ENCODE assay signal across 8 cellular contexts in the genomic region with DNA sequence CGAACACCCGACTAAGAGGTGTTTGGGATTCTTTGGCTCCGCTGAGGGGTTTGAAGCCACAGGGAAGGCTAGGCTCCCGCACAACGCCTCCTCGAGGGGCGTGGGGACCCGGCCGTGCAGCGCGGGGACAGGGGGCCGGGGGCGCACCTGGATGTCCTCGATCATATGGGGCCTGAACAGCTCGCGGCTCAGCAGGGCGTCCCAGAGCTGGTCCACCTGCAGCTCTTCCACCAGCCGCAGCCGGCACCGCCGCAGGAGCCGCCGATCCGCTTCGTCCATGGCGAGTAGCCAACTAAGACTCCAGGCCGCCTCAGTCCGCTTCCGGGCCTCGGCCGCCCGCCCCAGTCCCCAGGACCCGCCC. TPM values are rescaled to one million over a fixed set of nuclear protein-coding genes. Genes with fewer than 3 reads are reported as not detected.
DNase-seq lines count a peak whose midpoint lies in the region; ATAC-seq and TF ChIP-seq lines count a peak whose summit lies in the region.

A gene (minus strand): TSS at position 294 of the 361 bp plus-strand sequence. CDS start 15 bp downstream, at position 279.

- H3K4me3 Mint-ChIP-seq in activated naive CD8-positive, alpha-beta T cell, result peak within 1 kb of the TSS; percentile 95
- H3K4me3 Mint-ChIP-seq in stimulated activated memory B cell treated with anti-CD40 and anti-IgM and Interleukin-4, amounts not matched to agents 10 μg/mL and 1 μg/mL and 100 μg/mL, for 72 hours, result peak within 1 kb of the TSS; percentile 85

- no peaks in the 10 kb centered on the region for H3K27me3 Mint-ChIP-seq in activated naive CD8-positive, alpha-beta T cell
- H3K27me3 Mint-ChIP-seq in stimulated activated memory B cell treated with anti-CD40 and anti-IgM and Interleukin-4, amounts not matched to agents 10 μg/mL and 1 μg/mL and 100 μg/mL, for 72 hours, result no peaks in the 10 kb centered on the region

- POLR2A ChIA-PET in AG04450 (lab: Yijun Ruan, JAX), result interaction anchor here (0.6 kb wide), 1 partner anchor 631 kb away, joined by 12 read pairs; no protein-coding TSS in a partner anchor
- POLR2A ChIA-PET in HEK293 (lab: Yijun Ruan, JAX), result interaction anchor here (0.5 to 0.6 kb wide), 2 partner anchors 218 to 1916 kb away, joined by 3 read pairs; a partner anchor contains a TSS

- H3K9me3 ChIP-seq in AG04450 (ENCODE audit: control insufficient read depth, insufficient read depth, low read length) (peaks cover 4% of the 10 kb centered on the region; the same call in 1 of the 2 replicates), HEK293 (ENCODE audit: control insufficient read depth, insufficient read depth, low read depth, low read length) (no peaks in the 10 kb centered on the region), hepatocyte (ENCODE audit: low read depth) (no peaks in the 10 kb centered on the region)

- ATAC-seq in stimulated activated memory B cell treated with anti-CD40 and anti-IgM and Interleukin-4, amounts not matched to agents 10 μg/mL and 1 μg/mL and 100 μg/mL, for 72 hours, result no peak
- no peak for ATAC-seq in GM21423 (IDR thresholded peaks at IDR 0.05; ENCODE audit: unreplicated experiment)

- H3K9me3 Mint-ChIP-seq in activated naive CD8-positive, alpha-beta T cell (ENCODE audit: low read depth), result no peaks in the 10 kb centered on the region
- no peaks in the 10 kb centered on the region for H3K9me3 Mint-ChIP-seq in stimulated activated memory B cell treated with anti-CD40 and anti-IgM and Interleukin-4, amounts not matched to agents 10 μg/mL and 1 μg/mL and 100 μg/mL, for 72 hours

- H3K79me2 ChIP-seq in hepatocyte, result peaks cover 49% of the 10 kb centered on the region

- H3K27ac ChIP-seq in AG04450 (ENCODE audit: low read depth, low read length) (peak within 1 kb of the TSS; percentile 99), HEK293 (ENCODE audit: extremely low read depth, low read depth, low read length) (peak within 1 kb of the TSS; percentile 16; the same call in 1 of the 2 replicates), hepatocyte (peak within 1 kb of the TSS; percentile 94)

- WGBS in hepatocyte (ENCODE audit: low lambda C conversion rate, missing lambda C conversion rate), result 0% methylated on average over 4 of the region's 33 CpGs

- H3K36me3 ChIP-seq in HEK293 (ENCODE audit: control insufficient read depth in 2 of 2, insufficient read depth in 1 of 2, low read length in 2 of 2) (peaks cover 0 to under 1% of the 10 kb centered on the region in 2 experiments; a peak in 1 of 3 replicates), hepatocyte (replicated peaks; ENCODE audit: insufficient read depth, low read depth) (no peaks in the 10 kb centered on the region)

- H2AFZ ChIP-seq in hepatocyte, result peak within 1 kb of the TSS; percentile 21

- H3K4me1 Mint-ChIP-seq in activated naive CD8-positive, alpha-beta T cell (ENCODE audit: low read depth), result peaks cover 48% of the 10 kb centered on the region
- peaks cover 53% of the 10 kb centered on the region for H3K4me1 Mint-ChIP-seq in stimulated activated memory B cell treated with anti-CD40 and anti-IgM and Interleukin-4, amounts not matched to agents 10 μg/mL and 1 μg/mL and 100 μg/mL, for 72 hours

- no peaks in the 10 kb centered on the region for H3K36me3 Mint-ChIP-seq in activated naive CD8-positive, alpha-beta T cell
- peaks cover 6% of the 10 kb centered on the region for H3K36me3 Mint-ChIP-seq in stimulated activated memory B cell treated with anti-CD40 and anti-IgM and Interleukin-4, amounts not matched to agents 10 μg/mL and 1 μg/mL and 100 μg/mL, for 72 hours

- TF ChIP-seq CTCF in AG04450 (IDR thresholded peaks at IDR 0.05; ENCODE audit: low read depth, low read length) (no peak), HEK293 (tag by site-specific recombination; IDR thresholded peaks at IDR 0.05) (no peak), hepatocyte (IDR thresholded peaks at IDR 0.05; ENCODE audit: poor library complexity) (no peak)

- H3K27me3 ChIP-seq in AG04450 (ENCODE audit: control insufficient read depth, insufficient read depth, low read length) (no peaks in the 10 kb centered on the region), hepatocyte (no peaks in the 10 kb centered on the region)

- no peaks in the 10 kb centered on the region for H4K20me1 ChIP-seq in hepatocyte (ENCODE audit: insufficient read depth, poor library complexity, severe bottlenecking)

- CTCF ChIA-PET in AG04450 (lab: Charles Lee), result no interaction called here
- CTCF ChIA-PET in HEK293 (lab: Yijun Ruan, JAX), result no interaction called here

- DNase-seq in AG04450 (ENCODE audit: low read depth, low spot score) (no peak), hepatocyte (ENCODE audit: low spot score) (no peak), NCI-H2029 (lab: John Stamatoyannopoulos, UW) (no peak)
- no peak for DNase-seq in activated effector memory CD4-positive, alpha-beta T cell treated with anti-CD3 and anti-CD28 coated beads, Interleukin-2, amount 50 U/mL, for 16 hours

- H3K4me1 ChIP-seq in HEK293 (ENCODE audit: control insufficient read depth, insufficient read depth, low read length) (peaks cover 7% of the 10 kb centered on the region), hepatocyte (ENCODE audit: insufficient read depth) (peaks cover 11% of the 10 kb centered on the region)

- H3K4me2 ChIP-seq in hepatocyte, result peak within 1 kb of the TSS; percentile 73

- peak within 1 kb of the TSS; percentile 98 for H3K27ac Mint-ChIP-seq in activated naive CD8-positive, alpha-beta T cell
- peak within 1 kb of the TSS; percentile 92 for H3K27ac Mint-ChIP-seq in stimulated activated memory B cell treated with anti-CD40 and anti-IgM and Interleukin-4, amounts not matched to agents 10 μg/mL and 1 μg/mL and 100 μg/mL, for 72 hours

- H3K4me3 ChIP-seq in AG04450 (ENCODE audit: low read depth, low read length) (peak within 1 kb of the TSS; percentile 84), HEK293 (ENCODE audit: low read depth, low read length) (peak within 1 kb of the TSS; percentile 83), hepatocyte (peak within 1 kb of the TSS; percentile 64)

- no peaks in the 10 kb centered on the region for H3K9me2 ChIP-seq in hepatocyte (replicated peaks; ENCODE audit: insufficient read depth)

TF ChIP-seq in HEK293, 187 proteins besides CTCF, POLR2A, EP300 and RAD21 (continues in another document):
- TF ChIP-seq ZNF768 (tag by site-specific recombination; IDR thresholded peaks at IDR 0.05) (no peak), MZF1 (tag by site-specific recombination; IDR thresholded peaks at IDR 0.05; ENCODE audit: borderline replicate concordance) (no peak), KLF1 (tag by site-specific recombination; IDR thresholded peaks at IDR 0.05) (no peak), SP2 (tag by site-specific recombination; IDR thresholded peaks at IDR 0.05) (0 out of 2 replicates have a peak, but pooled peaks have one; percentile 3), ZNF791 (tag by site-specific recombination; IDR thresholded peaks at IDR 0.05) (no peak), ZNF626 (tag by site-specific recombination; IDR thresholded peaks at IDR 0.05) (no peak), ZNF354C (tag by site-specific recombination; IDR thresholded peaks at IDR 0.05; ENCODE audit: borderline replicate concordance, low read depth) (no peak), ZNF169 (tag by site-specific recombination; IDR thresholded peaks at IDR 0.05) (no peak), ZNF548 (tag by site-specific recombination; IDR thresholded peaks at IDR 0.05) (no peak), ZNF366 (tag by site-specific recombination; conservative IDR thresholded peaks at IDR 0.05) (no peak), SP7 (tag by site-specific recombination; IDR thresholded peaks at IDR 0.05) (peak; percentile 16), ZBTB8A (tag by site-specific recombination; IDR thresholded peaks at IDR 0.05) (peak; percentile 15; the same call in 1 of the 2 replicates)
- TF ChIP-seq, protein P1, sequence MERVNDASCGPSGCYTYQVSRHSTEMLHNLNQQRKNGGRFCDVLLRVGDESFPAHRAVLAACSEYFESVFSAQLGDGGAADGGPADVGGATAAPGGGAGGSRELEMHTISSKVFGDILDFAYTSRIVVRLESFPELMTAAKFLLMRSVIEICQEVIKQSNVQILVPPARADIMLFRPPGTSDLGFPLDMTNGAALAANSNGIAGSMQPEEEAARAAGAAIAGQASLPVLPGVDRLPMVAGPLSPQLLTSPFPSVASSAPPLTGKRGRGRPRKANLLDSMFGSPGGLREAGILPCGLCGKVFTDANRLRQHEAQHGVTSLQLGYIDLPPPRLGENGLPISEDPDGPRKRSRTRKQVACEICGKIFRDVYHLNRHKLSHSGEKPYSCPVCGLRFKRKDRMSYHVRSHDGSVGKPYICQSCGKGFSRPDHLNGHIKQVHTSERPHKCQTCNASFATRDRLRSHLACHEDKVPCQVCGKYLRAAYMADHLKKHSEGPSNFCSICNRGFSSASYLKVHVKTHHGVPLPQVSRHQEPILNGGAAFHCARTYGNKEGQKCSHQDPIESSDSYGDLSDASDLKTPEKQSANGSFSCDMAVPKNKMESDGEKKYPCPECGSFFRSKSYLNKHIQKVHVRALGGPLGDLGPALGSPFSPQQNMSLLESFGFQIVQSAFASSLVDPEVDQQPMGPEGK (tag by site-specific recombination; IDR thresholded peaks at IDR 0.05), result peak; percentile 25; the same call in 1 of the 2 replicates
- TF ChIP-seq, protein P2, sequence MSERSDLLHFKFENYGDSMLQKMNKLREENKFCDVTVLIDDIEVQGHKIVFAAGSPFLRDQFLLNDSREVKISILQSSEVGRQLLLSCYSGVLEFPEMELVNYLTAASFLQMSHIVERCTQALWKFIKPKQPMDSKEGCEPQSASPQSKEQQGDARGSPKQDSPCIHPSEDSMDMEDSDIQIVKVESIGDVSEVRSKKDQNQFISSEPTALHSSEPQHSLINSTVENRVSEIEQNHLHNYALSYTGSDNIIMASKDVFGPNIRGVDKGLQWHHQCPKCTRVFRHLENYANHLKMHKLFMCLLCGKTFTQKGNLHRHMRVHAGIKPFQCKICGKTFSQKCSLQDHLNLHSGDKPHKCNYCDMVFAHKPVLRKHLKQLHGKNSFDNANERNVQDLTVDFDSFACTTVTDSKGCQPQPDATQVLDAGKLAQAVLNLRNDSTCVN (tag by site-specific recombination; optimal IDR thresholded peaks at IDR 0.05), result peak; percentile 42
- TF ChIP-seq, protein P3, sequence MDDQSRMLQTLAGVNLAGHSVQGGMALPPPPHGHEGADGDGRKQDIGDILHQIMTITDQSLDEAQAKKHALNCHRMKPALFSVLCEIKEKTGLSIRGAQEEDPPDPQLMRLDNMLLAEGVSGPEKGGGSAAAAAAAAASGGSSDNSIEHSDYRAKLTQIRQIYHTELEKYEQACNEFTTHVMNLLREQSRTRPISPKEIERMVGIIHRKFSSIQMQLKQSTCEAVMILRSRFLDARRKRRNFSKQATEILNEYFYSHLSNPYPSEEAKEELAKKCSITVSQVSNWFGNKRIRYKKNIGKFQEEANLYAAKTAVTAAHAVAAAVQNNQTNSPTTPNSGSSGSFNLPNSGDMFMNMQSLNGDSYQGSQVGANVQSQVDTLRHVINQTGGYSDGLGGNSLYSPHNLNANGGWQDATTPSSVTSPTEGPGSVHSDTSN (CRISPR knock-in tag; IDR thresholded peaks at IDR 0.05), result 0 out of 2 replicates have a peak, but pooled peaks have one; percentile 45

RNA-seq across cellular contexts. Expression of the gene that starts here (rescaled TPM):
- polyA plus RNA-seq in AG04450 (2011; rRNA removed), result 10.4 and 10.8 TPM in 2 replicates
- 9.6 and 11.2 TPM in 2 replicates for polyA minus RNA-seq in AG04450 (2011; rRNA and poly(A)+ RNA removed)
- total RNA-seq in hepatocyte, result 17.1 and 21.2 TPM in 2 replicates
- polyA plus RNA-seq in hepatocyte, result 13.5 and 14.2 TPM in 2 replicates

Comparison
In these comparisons a context has a peak if more than half of its experiments do, and no peak if none do; other contexts are left out.
1. H3K27ac ChIP-seq: peak in every context shown above with its lines; median percentile 99 in AG04450; 94 in hepatocyte; 16 in HEK293.